9 cellular contexts compared by ENCODE assay signal in the genomic region with DNA sequence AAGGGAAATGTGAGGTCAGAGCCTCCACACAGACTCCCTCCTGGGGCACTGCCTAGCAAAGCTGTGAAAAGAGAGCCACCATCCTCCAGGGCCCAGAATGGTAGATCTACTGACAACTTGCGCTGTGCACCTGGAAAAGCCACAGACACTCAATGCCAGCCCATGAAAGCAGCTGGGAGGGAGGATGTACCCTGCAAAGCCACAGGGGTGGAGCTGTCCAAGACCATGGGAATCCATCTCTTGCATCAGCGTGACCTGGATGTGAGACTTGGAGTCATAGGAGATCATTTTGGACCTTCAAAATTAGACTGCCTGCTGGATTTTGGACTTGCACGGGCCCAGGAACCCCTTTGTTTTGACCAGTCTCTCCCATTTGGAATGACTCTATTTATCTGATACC.
"Had no signal": no experiment of that assay in that cellular context is flagged by ENCODE, and none has a peak within 500 bp of the region (broad histone marks: within the 10 kb centered on the region; RNA-seq: fewer than 3 reads in every experiment).

No MANE protein-coding gene starts in this region.

- ATAC-seq: GM23338, HCT116 had no signal

- H3K4me3 ChIP-seq: GM23248, GM23338, HAP-1 had no signal

- H3K9ac ChIP-seq: GM23248 had no signal

- H3K27ac ChIP-seq: GM23248 had no signal

- H2AFZ ChIP-seq: GM23248, GM23338 had no signal

- H3K4me2 ChIP-seq: GM23338 had no signal

- H3K9me3 ChIP-seq: HAP-1 had no signal

- DNase-seq: GM23248, GOT3, H7, H9, HCEC 1CT, HFFc6 had no signal

- H3K4me1 ChIP-seq: HAP-1 had no signal

- H3K36me3 ChIP-seq: HAP-1 had no signal
